ENCODE assay signal across 9 cellular contexts in genomic region chr12:65788912-65789311, GRCh38.
"Had no signal": no experiment of that assay in that cellular context is flagged by ENCODE, and none has a peak within 500 bp of the region (broad histone marks: within the 10 kb centered on the region; RNA-seq: fewer than 3 reads in every experiment).

No MANE protein-coding gene starts in this region.

- FAIRE-seq: H1, H54, K562 had no signal

- H3K4me2 ChIP-seq: GM23338 had no signal

- H3K4me3 ChIP-seq: GM23338, K562 had no signal

- H2AFZ ChIP-seq: GM23338 had no signal

- DNase-seq: H9, HCEC 1CT, IMR-90, KG1 had no signal

- H3K27ac ChIP-seq: HL-60 had no signal
